In the genomic region with DNA sequence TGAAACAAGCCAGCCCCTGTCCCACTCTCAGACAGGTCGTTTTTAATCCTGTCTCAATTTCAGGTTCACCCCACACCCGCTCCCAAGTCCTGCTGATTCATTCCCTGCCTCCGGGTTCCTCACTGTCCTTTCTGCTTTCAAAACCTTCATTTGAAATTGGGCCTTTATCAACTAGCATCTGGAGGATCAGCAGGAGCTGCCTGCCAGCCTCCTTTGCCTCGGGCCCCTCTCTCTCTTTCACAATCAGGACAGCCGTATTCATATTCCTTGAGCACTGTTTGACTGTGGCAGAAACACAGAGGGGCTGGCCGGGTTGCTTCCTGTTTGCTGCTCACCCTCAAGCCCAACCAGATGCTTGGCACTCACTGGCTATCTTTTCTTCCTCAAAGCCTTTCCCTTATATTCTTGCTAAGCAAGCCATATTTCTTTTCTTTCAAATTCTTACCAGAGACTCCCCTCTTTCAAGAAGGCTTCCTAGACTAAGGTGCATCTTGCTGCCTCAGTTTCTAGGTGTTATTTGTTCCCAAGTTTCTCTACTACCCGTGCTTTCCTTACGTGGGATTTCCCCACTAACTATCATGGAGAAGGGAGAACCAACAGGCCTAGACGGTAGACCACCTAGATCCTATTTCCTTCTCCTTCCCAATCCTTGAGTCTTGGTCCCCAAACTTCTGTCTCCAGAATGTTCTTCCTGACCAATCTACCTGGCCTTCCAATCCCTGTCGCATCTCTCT, we compare ENCODE assay signal across 10 cellular contexts. TPM values are rescaled to one million over a fixed set of nuclear protein-coding genes. Genes with fewer than 3 reads are reported as not detected.
DNase-seq lines count a peak whose midpoint lies in the region; ATAC-seq and TF ChIP-seq lines count a peak whose summit lies in the region.
"Had no signal": no experiment of that assay in that cellular context is flagged by ENCODE, and none has a peak within 500 bp of the region (broad histone marks: within the 10 kb centered on the region; RNA-seq: fewer than 3 reads in every experiment).

No MANE protein-coding gene starts in this region.

- peak overlapping the region; percentile 91 for H3K23ac ChIP-seq in mesendoderm (ENCODE audit: low read length)

- peak overlapping the region in 2 of 3 donors; percentile 56 to 76 for H3K27ac Mint-ChIP-seq in CD4-positive, CD25-positive, alpha-beta regulatory T cell
- H3K27ac Mint-ChIP-seq in MCF 10A (ENCODE audit: low read depth, unreplicated experiment), result peak overlapping the region; percentile 80
- H3K27ac Mint-ChIP-seq in activated naive CD8-positive, alpha-beta T cell treated with anti-CD3 and anti-CD28 coated beads for 36 hours, result no peak overlapping the region
- no peak overlapping the region for H3K27ac Mint-ChIP-seq in stimulated activated memory B cell treated with anti-CD40 and anti-IgM and Interleukin-4, amounts not matched to agents 10 μg/mL and 1 μg/mL and 100 μg/mL, for 72 hours
- H3K27ac Mint-ChIP-seq: activated T-helper 1 cell treated with anti-CD3 and anti-CD28 coated beads, Interleukin-12 subunit alpha, Interleukin-12 subunit beta, Interleukin-2, Interleukin-4 antibody, amounts not matched to agents 30 ng/mL and 10 ng/mL and 1 ng/mL, durations not matched to agents 14 hours and 24 hours and 36 hours had no signal

- DNase-seq in CD4-positive, CD25-positive, alpha-beta regulatory T cell, result no peak
- DNase-seq in MG63, result peak; percentile 36
- DNase-seq in MCF 10A (ENCODE audit: unreplicated experiment), result peak; percentile 89
- peak; percentile 84 for DNase-seq in mesendoderm
- DNase-seq in GM19240 (ENCODE audit: insufficient read length, low spot score), result no peak
- no peak for DNase-seq in activated naive CD8-positive, alpha-beta T cell treated with anti-CD3 and anti-CD28 coated beads for 36 hours
- DNase-seq in NCI-H510A treated with DMSO at 0.1 percent for 48 hours (lab: John Stamatoyannopoulos, UW), result no peak
- DNase-seq: left lung had no signal

- no peak overlapping the region for H4K8ac ChIP-seq in mesendoderm (ENCODE audit: low read depth, low read length)

- no peak overlapping the region for H3K4me3 ChIP-seq in CD4-positive, CD25-positive, alpha-beta regulatory T cell (ENCODE audit: low read depth, low read length)
- H3K4me3 ChIP-seq in MG63 (no peak overlapping the region), mesendoderm (ENCODE audit: low read length) (no peak overlapping the region)
- H3K4me3 ChIP-seq: left lung had no signal

- no peaks in the 10 kb centered on the region for H3K9me3 Mint-ChIP-seq in CD4-positive, CD25-positive, alpha-beta regulatory T cell
- H3K9me3 Mint-ChIP-seq in MCF 10A (ENCODE audit: unreplicated experiment), result no peaks in the 10 kb centered on the region
- no peaks in the 10 kb centered on the region for H3K9me3 Mint-ChIP-seq in activated naive CD8-positive, alpha-beta T cell treated with anti-CD3 and anti-CD28 coated beads for 36 hours
- H3K9me3 Mint-ChIP-seq in stimulated activated memory B cell treated with anti-CD40 and anti-IgM and Interleukin-4, amounts not matched to agents 10 μg/mL and 1 μg/mL and 100 μg/mL, for 72 hours, result no peaks in the 10 kb centered on the region
- H3K9me3 Mint-ChIP-seq: activated T-helper 1 cell treated with anti-CD3 and anti-CD28 coated beads, Interleukin-12 subunit alpha, Interleukin-12 subunit beta, Interleukin-2, Interleukin-4 antibody, amounts not matched to agents 30 ng/mL and 10 ng/mL and 1 ng/mL, durations not matched to agents 14 hours and 24 hours and 36 hours had no signal

- H4K5ac ChIP-seq in mesendoderm (ENCODE audit: low read length), result no peak overlapping the region

- POLR2A ChIA-PET in MCF 10A (lab: Yijun Ruan, JAX), result interaction anchor here (0.6 to 8.0 kb wide), 4 partner anchors 7 to 1138 kb away, joined by 3 to 54 read pairs (median 8); no protein-coding TSS in a partner anchor

- H3K4me2 ChIP-seq in mesendoderm (ENCODE audit: low read length), result peak overlapping the region; percentile 4

- no CpG with 5 or more reads among the region's 10 CpGs for WGBS in mesendoderm (ENCODE audit: extremely low coverage, insufficient coverage, low lambda C conversion rate)

- H2BK5ac ChIP-seq in mesendoderm (ENCODE audit: low read length), result peak overlapping the region; percentile 78

- no peak for TF ChIP-seq CTCF in MCF 10A (IDR thresholded peaks at IDR 0.05; ENCODE audit: unreplicated experiment)

- no peak for ATAC-seq in CD4-positive, CD25-positive, alpha-beta regulatory T cell (ENCODE audit: low read depth in 2 of 2)
- ATAC-seq in stimulated activated memory B cell treated with anti-CD40 and anti-IgM and Interleukin-4, amounts not matched to agents 10 μg/mL and 1 μg/mL and 100 μg/mL, for 72 hours, result no peak
- ATAC-seq: left lung had no signal

- H3K4me3 Mint-ChIP-seq in CD4-positive, CD25-positive, alpha-beta regulatory T cell, result peak overlapping the region in 1 of 4 donors; percentile 96
- H3K4me3 Mint-ChIP-seq in MCF 10A (ENCODE audit: unreplicated experiment), result peak overlapping the region; percentile 47
- H3K4me3 Mint-ChIP-seq in activated naive CD8-positive, alpha-beta T cell treated with anti-CD3 and anti-CD28 coated beads for 36 hours, result no peak overlapping the region
- no peak overlapping the region for H3K4me3 Mint-ChIP-seq in stimulated activated memory B cell treated with anti-CD40 and anti-IgM and Interleukin-4, amounts not matched to agents 10 μg/mL and 1 μg/mL and 100 μg/mL, for 72 hours

- H3K18ac ChIP-seq in mesendoderm (ENCODE audit: low read length), result peak overlapping the region; percentile 19

- no peak overlapping the region for H2BK15ac ChIP-seq in mesendoderm (replicated peaks; ENCODE audit: low read depth)

- no peaks in the 10 kb centered on the region for H3K27me3 ChIP-seq in CD4-positive, CD25-positive, alpha-beta regulatory T cell (ENCODE audit: control insufficient read depth, insufficient read depth, low read length)
- H3K27me3 ChIP-seq in MG63 (no peaks in the 10 kb centered on the region), mesendoderm (ENCODE audit: insufficient read depth, low read length, poor library complexity) (no peaks in the 10 kb centered on the region)

- peak overlapping the region; percentile 15 for H3K9ac ChIP-seq in mesendoderm (ENCODE audit: low read length)

- H3K79me1 ChIP-seq in mesendoderm (ENCODE audit: low read length), result no peaks in the 10 kb centered on the region

- no peaks in the 10 kb centered on the region for H3K27me3 Mint-ChIP-seq in CD4-positive, CD25-positive, alpha-beta regulatory T cell
- no peaks in the 10 kb centered on the region for H3K27me3 Mint-ChIP-seq in MCF 10A (ENCODE audit: insufficient read depth, unreplicated experiment)
- H3K27me3 Mint-ChIP-seq in activated naive CD8-positive, alpha-beta T cell treated with anti-CD3 and anti-CD28 coated beads for 36 hours, result no peaks in the 10 kb centered on the region
- no peaks in the 10 kb centered on the region for H3K27me3 Mint-ChIP-seq in stimulated activated memory B cell treated with anti-CD40 and anti-IgM and Interleukin-4, amounts not matched to agents 10 μg/mL and 1 μg/mL and 100 μg/mL, for 72 hours

- no peaks in the 10 kb centered on the region for H3K36me3 ChIP-seq in CD4-positive, CD25-positive, alpha-beta regulatory T cell (ENCODE audit: control insufficient read depth, insufficient read depth, low read length)
- H3K36me3 ChIP-seq in MG63 (no peaks in the 10 kb centered on the region), mesendoderm (ENCODE audit: control insufficient read depth, insufficient read depth, low read length) (no peaks in the 10 kb centered on the region)
- H3K36me3 ChIP-seq: left lung had no signal

- CTCF ChIA-PET in MCF 10A (lab: Yijun Ruan, JAX), result interaction anchor here (0.5 to 0.7 kb wide), 2 partner anchors 128 to 563 kb away, joined by 3 to 5 read pairs; no protein-coding TSS in a partner anchor

- peaks cover 32% of the 10 kb centered on the region for H3K4me1 ChIP-seq in CD4-positive, CD25-positive, alpha-beta regulatory T cell (ENCODE audit: control insufficient read depth, insufficient read depth, low read length, poor library complexity, severe bottlenecking)
- H3K4me1 ChIP-seq in mesendoderm (ENCODE audit: control insufficient read depth, low read depth, low read length), result peaks cover 23% of the 10 kb centered on the region

- peak overlapping the region; percentile 73 for H3K56ac ChIP-seq in mesendoderm (ENCODE audit: low read length)

- no peaks in the 10 kb centered on the region for H3K9me3 ChIP-seq in CD4-positive, CD25-positive, alpha-beta regulatory T cell (ENCODE audit: control insufficient read depth in 2 of 2, low read length in 2 of 2)
- H3K9me3 ChIP-seq in MG63, result no peaks in the 10 kb centered on the region
- H3K9me3 ChIP-seq: left lung had no signal

- peak overlapping the region; percentile 32 for H2BK120ac ChIP-seq in mesendoderm (ENCODE audit: low read depth, low read length)

- no peaks in the 10 kb centered on the region for H3K79me2 ChIP-seq in mesendoderm (ENCODE audit: control insufficient read depth, insufficient read depth, low read length)

- H3K4me1 Mint-ChIP-seq in CD4-positive, CD25-positive, alpha-beta regulatory T cell, result peaks cover 6 to 73% (median 47%) of the 10 kb centered on the region in 4 donors
- H3K4me1 Mint-ChIP-seq in MCF 10A (ENCODE audit: insufficient read depth, unreplicated experiment), result peaks cover 47% of the 10 kb centered on the region
- H3K4me1 Mint-ChIP-seq in activated naive CD8-positive, alpha-beta T cell treated with anti-CD3 and anti-CD28 coated beads for 36 hours, result peaks cover 61% of the 10 kb centered on the region
- H3K4me1 Mint-ChIP-seq in stimulated activated memory B cell treated with anti-CD40 and anti-IgM and Interleukin-4, amounts not matched to agents 10 μg/mL and 1 μg/mL and 100 μg/mL, for 72 hours, result peaks cover 55% of the 10 kb centered on the region

- H3K36me3 Mint-ChIP-seq in CD4-positive, CD25-positive, alpha-beta regulatory T cell, result peaks cover 4% of the 10 kb centered on the region
- H3K36me3 Mint-ChIP-seq in MCF 10A (ENCODE audit: insufficient read depth, unreplicated experiment), result peaks cover 5% of the 10 kb centered on the region
- H3K36me3 Mint-ChIP-seq in activated naive CD8-positive, alpha-beta T cell treated with anti-CD3 and anti-CD28 coated beads for 36 hours, result peaks cover 19% of the 10 kb centered on the region
- no peaks in the 10 kb centered on the region for H3K36me3 Mint-ChIP-seq in stimulated activated memory B cell treated with anti-CD40 and anti-IgM and Interleukin-4, amounts not matched to agents 10 μg/mL and 1 μg/mL and 100 μg/mL, for 72 hours

- no TSS peak for BruUV-seq in MCF 10A (replicated peaks; lab: Mats Ljungman, UMichigan)

- no peak overlapping the region for H3K27ac ChIP-seq in CD4-positive, CD25-positive, alpha-beta regulatory T cell (ENCODE audit: insufficient read depth, low read length, poor library complexity, severe bottlenecking)
- H3K27ac ChIP-seq in mesendoderm (ENCODE audit: low read depth, low read length), result peak overlapping the region; percentile 86

- H3K4ac ChIP-seq in mesendoderm (ENCODE audit: low read depth, low read length), result peak overlapping the region; percentile 25

- H2AK5ac ChIP-seq in mesendoderm (ENCODE audit: low read length), result peak overlapping the region; percentile 61

- intact Hi-C loops in MCF 10A (cut with micrococcal nuclease), result no loop called here

RNA-seq across cellular contexts. Expression of a gene that starts 3.0 kb away (rescaled TPM):
- 19.5 TPM for total RNA-seq in CD4-positive, CD25-positive, alpha-beta regulatory T cell
- 1 to 10 TPM; 2.3 to 4.8 (median 2.7) TPM for polyA plus RNA-seq in CD4-positive, CD25-positive, alpha-beta regulatory T cell
- total RNA-seq in MG63 (2014; rRNA removed; shearing (Covaris generic); ENCODE audit: low replicate concordance), result not detected in 2 replicates
- 24.8 and 27.6 TPM in 2 replicates for total RNA-seq in MCF 10A (2022)
- 7.2 TPM for polyA plus RNA-seq in mesendoderm (2013, experiment 1 of 2)
- 8.6 TPM for polyA plus RNA-seq in mesendoderm (2013, experiment 2 of 2)
- 10 to 100 TPM; 19.0 to 19.9 TPM for total RNA-seq in activated naive CD8-positive, alpha-beta T cell treated with anti-CD3 and anti-CD28 coated beads for 36 hours

RNA-seq across cellular contexts. Expression of a gene that starts 36.4 kb away (rescaled TPM):
- total RNA-seq in CD4-positive, CD25-positive, alpha-beta regulatory T cell, result 3.5 TPM
- polyA plus RNA-seq in CD4-positive, CD25-positive, alpha-beta regulatory T cell, result 1 to 10 TPM in 1 of 4 donors, under 1 TPM in 2, not detected in 1; 0.16 to 1.4 (median 0.57) TPM
- total RNA-seq in MG63 (2014; rRNA removed; shearing (Covaris generic); ENCODE audit: low replicate concordance), result 0.89 and 0.96 TPM in 2 replicates
- total RNA-seq in MCF 10A (2022), result 0.56 and 1.1 TPM in 2 replicates
- polyA plus RNA-seq in mesendoderm (2013, experiment 1 of 2), result 1.4 TPM
- polyA plus RNA-seq in mesendoderm (2013, experiment 2 of 2), result 1.2 TPM
- 1 to 10 TPM; 1.3 to 2.1 TPM for total RNA-seq in activated naive CD8-positive, alpha-beta T cell treated with anti-CD3 and anti-CD28 coated beads for 36 hours

RNA-seq across cellular contexts. Expression of a gene that starts 41.8 kb away (rescaled TPM):
- not detected for total RNA-seq in CD4-positive, CD25-positive, alpha-beta regulatory T cell
- 1 to 10 TPM in 3 of 4 donors, under 1 TPM in 1; 0.25 to 2.0 (median 1.4) TPM for polyA plus RNA-seq in CD4-positive, CD25-positive, alpha-beta regulatory T cell
- not detected in 2 replicates for total RNA-seq in MG63 (2014; rRNA removed; shearing (Covaris generic); ENCODE audit: low replicate concordance)
- total RNA-seq in MCF 10A (2022), result not detected in 2 replicates
- polyA plus RNA-seq in mesendoderm (2013, experiment 1 of 2), result not detected
- polyA plus RNA-seq in mesendoderm (2013, experiment 2 of 2), result not detected
- total RNA-seq in activated naive CD8-positive, alpha-beta T cell treated with anti-CD3 and anti-CD28 coated beads for 36 hours, result not detected
- total RNA-seq: activated T-helper 1 cell treated with anti-CD3 and anti-CD28 coated beads, Interleukin-12 subunit alpha, Interleukin-12 subunit beta, Interleukin-2, Interleukin-4 antibody, amounts not matched to agents 30 ng/mL and 10 ng/mL and 1 ng/mL, durations not matched to agents 14 hours and 24 hours and 36 hours; left lung had no signal

Comparison
In these comparisons a context has a peak if more than half of its experiments do, and no peak if none do; other contexts are left out.
1. DNase-seq: peak in MG63 (single experiment), MCF 10A (single experiment) and mesendoderm (single experiment); none in CD4-positive, CD25-positive, alpha-beta regulatory T cell (0 of 3), GM19240 (single experiment), activated naive CD8-positive, alpha-beta T cell treated with anti-CD3 and anti-CD28 coated beads for 36 hours (single experiment) and NCI-H510A treated with DMSO at 0.1 percent for 48 hours (single experiment).
2. H3K27ac Mint-ChIP-seq: peak in CD4-positive, CD25-positive, alpha-beta regulatory T cell (2 of 3) and MCF 10A (single experiment); none in activated naive CD8-positive, alpha-beta T cell treated with anti-CD3 and anti-CD28 coated beads for 36 hours (single experiment) and stimulated activated memory B cell treated with anti-CD40 and anti-IgM and Interleukin-4, amounts not matched to agents 10 μg/mL and 1 μg/mL and 100 μg/mL, for 72 hours (single experiment).
3. RNA of a gene that starts 3.0 kb away (total RNA-seq): 24.8 to 27.6 TPM in MCF 10A, 19.0 to 19.9 TPM in activated naive CD8-positive, alpha-beta T cell treated with anti-CD3 and anti-CD28 coated beads for 36 hours and 19.5 TPM in CD4-positive, CD25-positive, alpha-beta regulatory T cell (single experiment); not detected in MG63; every median in the first group is over 10 times any median in the second.